19 cellular contexts compared by ENCODE assay signal in the genomic region with DNA sequence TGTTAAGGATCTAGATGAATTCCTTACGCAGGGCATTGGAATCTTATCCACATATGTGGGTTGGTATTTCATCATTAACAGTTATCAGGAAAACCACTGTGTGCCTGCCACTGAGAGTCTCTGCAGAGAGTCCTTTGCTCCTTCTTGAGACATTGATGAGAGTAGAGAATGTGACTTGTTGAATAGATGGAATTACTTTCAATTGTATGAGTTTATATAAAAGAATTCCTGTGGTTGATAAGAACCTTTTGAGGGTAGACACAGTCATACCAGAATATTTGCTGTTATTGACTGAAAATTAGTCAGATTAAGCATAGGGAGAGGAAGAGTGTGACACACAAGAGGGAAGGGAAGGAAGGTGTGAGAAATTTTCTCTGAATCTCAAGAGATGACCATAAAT. TPM values are rescaled to one million over a fixed set of nuclear protein-coding genes. Genes with fewer than 3 reads are reported as not detected.
DNase-seq lines count a peak whose midpoint lies in the region; TF ChIP-seq lines count a peak whose summit lies in the region.
"Had no signal": no experiment of that assay in that cellular context is flagged by ENCODE, and none has a peak within 500 bp of the region (broad histone marks: within the 10 kb centered on the region; RNA-seq: fewer than 3 reads in every experiment).

No MANE protein-coding gene starts in this region.

- POLR2A ChIA-PET in A673 (lab: Charles Lee; ENCODE audit: low non-redundant PET): no interaction called here

- H3K27me3 ChIP-seq in fibroblast of lung (ENCODE audit: control insufficient read depth, insufficient read depth, low read length) (no peaks in the 10 kb centered on the region), A673 (replicated peaks; ENCODE audit: insufficient read depth, low read depth, low read length, poor library complexity) (no peaks in the 10 kb centered on the region)
- H3K27me3 ChIP-seq: heart right ventricle had no signal

- BruUV-seq in A673 (replicated peaks; lab: Mats Ljungman, UMichigan) (no TSS peak), Calu3 (replicated peaks; lab: Mats Ljungman, UMichigan) (no TSS peak)

- TF ChIP-seq CTCF in fibroblast of lung (conservative IDR thresholded peaks at IDR 0.05 in 1 of 2, IDR thresholded peaks at IDR 0.05 in 1 of 2; ENCODE audit: low read depth in 1 of 2, low read length in 2 of 2): no peak
- no peak for TF ChIP-seq CTCF in retinal pigment epithelial cell (conservative IDR thresholded peaks at IDR 0.05; ENCODE audit: low read depth, low read length)
- TF ChIP-seq CTCF in A673 (conservative IDR thresholded peaks at IDR 0.05; ENCODE audit: low read depth, low read length): no peak
- no peak for TF ChIP-seq CTCF in Calu3 (IDR thresholded peaks at IDR 0.05; ENCODE audit: unreplicated experiment)

- H3K4me3 ChIP-seq in fibroblast of lung (replicated peaks in 1 of 4; ENCODE audit: control extremely low read depth in 1 of 4, insufficient read depth in 1 of 4, low read depth in 3 of 4, low read length in 4 of 4): no peak overlapping the region
- H3K4me3 ChIP-seq in retinal pigment epithelial cell (ENCODE audit: low read length): no peak overlapping the region
- H3K4me3 ChIP-seq in A673 (ENCODE audit: low read depth, low read length, poor library complexity, severe bottlenecking): no peak overlapping the region
- H3K4me3 ChIP-seq: heart right ventricle had no signal

- intact Hi-C loops in A673 (cut with micrococcal nuclease; ENCODE audit: unreplicated experiment) (no loop called here), Calu3 (cut with micrococcal nuclease; ENCODE audit: unreplicated experiment) (no loop called here)

- no peaks in the 10 kb centered on the region for H3K36me3 ChIP-seq in fibroblast of lung (ENCODE audit: control insufficient read depth, insufficient read depth, low read length)
- no peaks in the 10 kb centered on the region for H3K36me3 ChIP-seq in A673 (ENCODE audit: insufficient read depth, low read length, poor library complexity, severe bottlenecking)

- no peak overlapping the region for H2AFZ ChIP-seq in fibroblast of lung (ENCODE audit: low read length)

- H3K4me2 ChIP-seq in fibroblast of lung (ENCODE audit: extremely low read depth, insufficient read depth, low read length): no peak overlapping the region

- DNase-seq in ELR (ENCODE audit: low read depth) (peak; percentile 89), RPMI7951 (ENCODE audit: low read depth) (peak; percentile 24), fibroblast of lung (ENCODE audit: low read depth in 2 of 2) (peak; percentile 42 to 97), retinal pigment epithelial cell (ENCODE audit: low read depth) (peak; percentile 54), A673 (ENCODE audit: low spot score) (no peak), NCI-H1417 treated with DMSO at 0.1 percent for 48 hours (lab: John Stamatoyannopoulos, UW) (no peak), immature natural killer cell (no peak), Calu3 (no peak)
- DNase-seq: activated effector memory CD4-positive, alpha-beta T cell treated with anti-CD3 and anti-CD28 coated beads, Interleukin-2, amount 50 U/mL, for 16 hours; CD4-positive, alpha-beta T cell; effector memory CD8-positive, alpha-beta T cell; H9; heart right ventricle; NCI-H187 treated with DMSO at 0.1 percent for 48 hours; NCI-H526 treated with DMSO at 0.1 percent for 48 hours; right cardiac atrium; stimulated activated CD4-positive, alpha-beta T cell treated with anti-CD3 and anti-CD28 coated beads, Interleukin-4, amount 100 ng/mL, for 4 hours had no signal

- H3K4me1 ChIP-seq in fibroblast of lung (ENCODE audit: control insufficient read depth, extremely low read depth, insufficient read depth, low read length): peaks cover 5% of the 10 kb centered on the region
- no peaks in the 10 kb centered on the region for H3K4me1 ChIP-seq in A673 (ENCODE audit: insufficient read depth, low read length, poor library complexity, severe bottlenecking)
- H3K4me1 ChIP-seq: heart right ventricle had no signal

- H3K36me3 Mint-ChIP-seq in immature natural killer cell (no peaks in the 10 kb centered on the region), Calu3 (ENCODE audit: insufficient read depth, unreplicated experiment) (no peaks in the 10 kb centered on the region)
- H3K36me3 Mint-ChIP-seq: stimulated activated effector memory CD8-positive, alpha-beta T cell treated with anti-CD3 and anti-CD28 coated beads, Interleukin-12 subunit alpha, Interleukin-12 subunit beta, amount 100 ng/mL, for 72 hours had no signal

- no peaks in the 10 kb centered on the region for H4K20me1 ChIP-seq in fibroblast of lung (ENCODE audit: control insufficient read depth, extremely low read depth, insufficient read depth, low read length)

- H3K9ac ChIP-seq in fibroblast of lung (ENCODE audit: insufficient read depth, low read length): no peak overlapping the region

- H3K9me3 ChIP-seq in fibroblast of lung (ENCODE audit: control insufficient read depth, insufficient read depth, low read depth, low read length): no peaks in the 10 kb centered on the region
- no peaks in the 10 kb centered on the region for H3K9me3 ChIP-seq in A673 (ENCODE audit: low read depth, low read length, poor library complexity, severe bottlenecking)
- H3K9me3 ChIP-seq: heart right ventricle had no signal

- no peaks in the 10 kb centered on the region for H3K4me1 Mint-ChIP-seq in immature natural killer cell
- peaks cover 34% of the 10 kb centered on the region for H3K4me1 Mint-ChIP-seq in Calu3 (ENCODE audit: low read depth, unreplicated experiment)
- H3K4me1 Mint-ChIP-seq: nephron; stimulated activated effector memory CD8-positive, alpha-beta T cell treated with anti-CD3 and anti-CD28 coated beads, Interleukin-12 subunit alpha, Interleukin-12 subunit beta, amount 100 ng/mL, for 72 hours had no signal

- CTCF ChIA-PET in A673 (lab: Charles Lee) (no interaction called here), Calu3 (lab: Charles Lee) (no interaction called here)

- no peak overlapping the region for H3K4me3 Mint-ChIP-seq in immature natural killer cell
- no peak overlapping the region for H3K4me3 Mint-ChIP-seq in Calu3 (ENCODE audit: low read depth, unreplicated experiment)
- H3K4me3 Mint-ChIP-seq: CD4-positive, alpha-beta T cell; effector memory CD8-positive, alpha-beta T cell; H9; nephron; stimulated activated effector memory CD8-positive, alpha-beta T cell treated with anti-CD3 and anti-CD28 coated beads, Interleukin-12 subunit alpha, Interleukin-12 subunit beta, amount 100 ng/mL, for 72 hours had no signal

- H3K79me2 ChIP-seq in fibroblast of lung (ENCODE audit: control insufficient read depth, insufficient read depth, low read length): no peaks in the 10 kb centered on the region

- H3K27ac ChIP-seq in fibroblast of lung (ENCODE audit: insufficient read depth, low read length): no peak overlapping the region
- H3K27ac ChIP-seq in A673 (ENCODE audit: low read depth, low read length, poor library complexity, severe bottlenecking): no peak overlapping the region
- H3K27ac ChIP-seq: heart right ventricle had no signal

- no peaks in the 10 kb centered on the region for H3K9me3 Mint-ChIP-seq in immature natural killer cell
- H3K9me3 Mint-ChIP-seq in Calu3 (ENCODE audit: low read depth, unreplicated experiment): no peaks in the 10 kb centered on the region
- H3K9me3 Mint-ChIP-seq: CD4-positive, alpha-beta T cell; effector memory CD8-positive, alpha-beta T cell; H9; nephron; stimulated activated effector memory CD8-positive, alpha-beta T cell treated with anti-CD3 and anti-CD28 coated beads, Interleukin-12 subunit alpha, Interleukin-12 subunit beta, amount 100 ng/mL, for 72 hours had no signal

- H3K27ac Mint-ChIP-seq in immature natural killer cell (no peak overlapping the region), Calu3 (ENCODE audit: unreplicated experiment) (no peak overlapping the region)
- H3K27ac Mint-ChIP-seq: CD4-positive, alpha-beta T cell; effector memory CD8-positive, alpha-beta T cell; H9; nephron; stimulated activated effector memory CD8-positive, alpha-beta T cell treated with anti-CD3 and anti-CD28 coated beads, Interleukin-12 subunit alpha, Interleukin-12 subunit beta, amount 100 ng/mL, for 72 hours had no signal

- H3K27me3 Mint-ChIP-seq in immature natural killer cell (ENCODE audit: low read depth in 3 of 3) (peaks cover 0 to 4% (median 4%) of the 10 kb centered on the region in 3 donors), Calu3 (ENCODE audit: unreplicated experiment) (no peaks in the 10 kb centered on the region)

RNA-seq across cellular contexts. Expression of a gene that starts 30.8 kb away (rescaled TPM):
- total RNA-seq in RPMI7951 (2014; rRNA removed; shearing (Covaris generic)): 2.2 and 3.3 TPM in 2 replicates
- 1.3 and 2.1 TPM in 2 replicates for total RNA-seq in fibroblast of lung
- 0.72 and 2.5 TPM in 2 replicates for polyA plus RNA-seq in fibroblast of lung
- polyA plus RNA-seq in fibroblast of lung (2012): 1.0 and 3.6 TPM in 2 replicates
- 0.79 and 1.5 TPM in 2 replicates for polyA minus RNA-seq in fibroblast of lung (ENCODE audit: low replicate concordance)
- total RNA-seq in A673 (2021): 15.9 and 20.7 TPM in 2 replicates
- under 1 TPM in 1 of 3 donors, not detected in 2; 0.22 TPM for polyA plus RNA-seq in immature natural killer cell
- 19.0 and 21.4 TPM in 2 replicates for total RNA-seq in Calu3 (2022)

Comparison
In these comparisons a context has a peak if more than half of its experiments do, and no peak if none do; other contexts are left out.
1. DNase-seq: peak in ELR (single experiment), RPMI7951 (single experiment), fibroblast of lung (2 of 2) and retinal pigment epithelial cell (single experiment); none in A673 (single experiment), NCI-H1417 treated with DMSO at 0.1 percent for 48 hours (single experiment), immature natural killer cell (0 of 3) and Calu3 (single experiment).